Comparison of ENCODE assay signal across 1 cellular context in the genomic region with DNA sequence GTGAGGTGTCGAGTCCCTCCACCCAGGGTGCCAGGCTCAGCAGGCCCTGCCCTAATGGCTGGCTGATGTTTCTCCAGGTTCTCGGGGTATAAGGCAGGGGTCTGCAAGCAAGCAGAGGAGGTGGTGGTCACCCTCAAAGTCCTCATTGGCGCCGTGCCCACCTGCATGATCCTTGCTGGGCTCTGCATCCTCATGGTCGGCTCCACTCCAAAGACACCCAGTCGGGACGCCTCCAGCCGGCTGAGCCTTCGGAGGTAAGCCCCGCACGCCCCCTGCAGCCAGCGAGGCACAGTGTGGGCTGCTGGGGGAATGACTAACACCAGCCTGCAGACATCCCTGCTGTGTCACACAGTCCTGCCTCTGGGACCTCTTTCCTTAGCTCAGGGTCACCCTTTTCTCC.
TF ChIP-seq lines count a peak whose summit lies in the region.

No MANE protein-coding gene starts in this region.

TF ChIP-seq in HEK293, 187 proteins besides CTCF, POLR2A, EP300 and RAD21 (continues in another document):
- TF ChIP-seq, protein P1, sequence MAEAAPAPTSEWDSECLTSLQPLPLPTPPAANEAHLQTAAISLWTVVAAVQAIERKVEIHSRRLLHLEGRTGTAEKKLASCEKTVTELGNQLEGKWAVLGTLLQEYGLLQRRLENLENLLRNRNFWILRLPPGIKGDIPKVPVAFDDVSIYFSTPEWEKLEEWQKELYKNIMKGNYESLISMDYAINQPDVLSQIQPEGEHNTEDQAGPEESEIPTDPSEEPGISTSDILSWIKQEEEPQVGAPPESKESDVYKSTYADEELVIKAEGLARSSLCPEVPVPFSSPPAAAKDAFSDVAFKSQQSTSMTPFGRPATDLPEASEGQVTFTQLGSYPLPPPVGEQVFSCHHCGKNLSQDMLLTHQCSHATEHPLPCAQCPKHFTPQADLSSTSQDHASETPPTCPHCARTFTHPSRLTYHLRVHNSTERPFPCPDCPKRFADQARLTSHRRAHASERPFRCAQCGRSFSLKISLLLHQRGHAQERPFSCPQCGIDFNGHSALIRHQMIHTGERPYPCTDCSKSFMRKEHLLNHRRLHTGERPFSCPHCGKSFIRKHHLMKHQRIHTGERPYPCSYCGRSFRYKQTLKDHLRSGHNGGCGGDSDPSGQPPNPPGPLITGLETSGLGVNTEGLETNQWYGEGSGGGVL (tag by site-specific recombination; IDR thresholded peaks at IDR 0.05): no peak
- TF ChIP-seq ZNF37A (tag by site-specific recombination; IDR thresholded peaks at IDR 0.05): no peak
- TF ChIP-seq GFI1B (tag by site-specific recombination; IDR thresholded peaks at IDR 0.05): no peak
- no peak for TF ChIP-seq ZNF639 (tag by site-specific recombination; IDR thresholded peaks at IDR 0.05)
- TF ChIP-seq ZNF621 (tag by site-specific recombination; IDR thresholded peaks at IDR 0.05): no peak
- TF ChIP-seq ZNF148 (tag by site-specific recombination; IDR thresholded peaks at IDR 0.05; ENCODE audit: borderline replicate concordance): no peak
- no peak for TF ChIP-seq ZFP37 (tag by site-specific recombination; IDR thresholded peaks at IDR 0.05)
- no peak for TF ChIP-seq PBX3 (CRISPR knock-in tag; IDR thresholded peaks at IDR 0.05)
- TF ChIP-seq ZBTB8A (tag by site-specific recombination; IDR thresholded peaks at IDR 0.05): 0 out of 2 replicates have a peak, but pooled peaks have one; percentile 25
- TF ChIP-seq ZNF354C (tag by site-specific recombination; IDR thresholded peaks at IDR 0.05; ENCODE audit: borderline replicate concordance, low read depth): no peak
- TF ChIP-seq GLIS1 (tag by site-specific recombination; IDR thresholded peaks at IDR 0.05): peak; percentile 25; the same call in 1 of the 2 replicates
- TF ChIP-seq ZNF830 (tag by site-specific recombination; IDR thresholded peaks at IDR 0.05; ENCODE audit: low read depth): no peak
- TF ChIP-seq, protein P2, sequence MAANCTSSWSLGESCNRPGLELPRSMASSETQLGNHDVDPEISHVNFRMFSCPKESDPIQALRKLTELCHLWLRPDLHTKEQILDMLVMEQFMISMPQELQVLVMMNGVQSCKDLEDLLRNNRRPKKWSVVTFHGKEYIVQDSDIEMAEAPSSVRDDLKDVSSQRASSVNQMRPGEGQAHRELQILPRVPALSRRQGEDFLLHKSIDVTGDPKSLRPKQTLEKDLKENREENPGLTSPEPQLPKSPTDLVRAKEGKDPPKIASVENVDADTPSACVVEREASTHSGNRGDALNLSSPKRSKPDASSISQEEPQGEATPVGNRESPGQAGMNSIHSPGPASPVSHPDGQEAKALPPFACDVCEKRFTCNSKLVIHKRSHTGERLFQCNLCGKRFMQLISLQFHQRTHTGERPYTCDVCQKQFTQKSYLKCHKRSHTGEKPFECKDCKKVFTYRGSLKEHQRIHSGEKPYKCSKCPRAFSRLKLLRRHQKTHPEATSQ (tag by site-specific recombination; IDR thresholded peaks at IDR 0.05): no peak
- TF ChIP-seq PRDM10 (tag by site-specific recombination; IDR thresholded peaks at IDR 0.05): no peak
- no peak for TF ChIP-seq ZNF768 (tag by site-specific recombination; IDR thresholded peaks at IDR 0.05)
- TF ChIP-seq REST (tag by site-specific recombination; IDR thresholded peaks at IDR 0.05): no peak
- no peak for TF ChIP-seq ZNF311 (tag by site-specific recombination; IDR thresholded peaks at IDR 0.05; ENCODE audit: borderline replicate concordance)
- no peak for TF ChIP-seq GLI4 (tag by site-specific recombination; IDR thresholded peaks at IDR 0.05)
- TF ChIP-seq ZNF707 (tag by site-specific recombination; IDR thresholded peaks at IDR 0.05): no peak
- no peak for TF ChIP-seq YY2 (tag by site-specific recombination; IDR thresholded peaks at IDR 0.05)
- no peak for TF ChIP-seq ZNF777 (tag by site-specific recombination; IDR thresholded peaks at IDR 0.05; ENCODE audit: borderline replicate concordance)
- TF ChIP-seq, protein P3, sequence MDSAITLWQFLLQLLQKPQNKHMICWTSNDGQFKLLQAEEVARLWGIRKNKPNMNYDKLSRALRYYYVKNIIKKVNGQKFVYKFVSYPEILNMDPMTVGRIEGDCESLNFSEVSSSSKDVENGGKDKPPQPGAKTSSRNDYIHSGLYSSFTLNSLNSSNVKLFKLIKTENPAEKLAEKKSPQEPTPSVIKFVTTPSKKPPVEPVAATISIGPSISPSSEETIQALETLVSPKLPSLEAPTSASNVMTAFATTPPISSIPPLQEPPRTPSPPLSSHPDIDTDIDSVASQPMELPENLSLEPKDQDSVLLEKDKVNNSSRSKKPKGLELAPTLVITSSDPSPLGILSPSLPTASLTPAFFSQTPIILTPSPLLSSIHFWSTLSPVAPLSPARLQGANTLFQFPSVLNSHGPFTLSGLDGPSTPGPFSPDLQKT (IDR thresholded peaks at IDR 0.05; ENCODE audit: borderline replicate concordance, low read depth, low read length): no peak
- TF ChIP-seq ZNF600 (tag by site-specific recombination; IDR thresholded peaks at IDR 0.05): no peak
- no peak for TF ChIP-seq ZNF155 (tag by site-specific recombination; IDR thresholded peaks at IDR 0.05)
- TF ChIP-seq, protein P4, sequence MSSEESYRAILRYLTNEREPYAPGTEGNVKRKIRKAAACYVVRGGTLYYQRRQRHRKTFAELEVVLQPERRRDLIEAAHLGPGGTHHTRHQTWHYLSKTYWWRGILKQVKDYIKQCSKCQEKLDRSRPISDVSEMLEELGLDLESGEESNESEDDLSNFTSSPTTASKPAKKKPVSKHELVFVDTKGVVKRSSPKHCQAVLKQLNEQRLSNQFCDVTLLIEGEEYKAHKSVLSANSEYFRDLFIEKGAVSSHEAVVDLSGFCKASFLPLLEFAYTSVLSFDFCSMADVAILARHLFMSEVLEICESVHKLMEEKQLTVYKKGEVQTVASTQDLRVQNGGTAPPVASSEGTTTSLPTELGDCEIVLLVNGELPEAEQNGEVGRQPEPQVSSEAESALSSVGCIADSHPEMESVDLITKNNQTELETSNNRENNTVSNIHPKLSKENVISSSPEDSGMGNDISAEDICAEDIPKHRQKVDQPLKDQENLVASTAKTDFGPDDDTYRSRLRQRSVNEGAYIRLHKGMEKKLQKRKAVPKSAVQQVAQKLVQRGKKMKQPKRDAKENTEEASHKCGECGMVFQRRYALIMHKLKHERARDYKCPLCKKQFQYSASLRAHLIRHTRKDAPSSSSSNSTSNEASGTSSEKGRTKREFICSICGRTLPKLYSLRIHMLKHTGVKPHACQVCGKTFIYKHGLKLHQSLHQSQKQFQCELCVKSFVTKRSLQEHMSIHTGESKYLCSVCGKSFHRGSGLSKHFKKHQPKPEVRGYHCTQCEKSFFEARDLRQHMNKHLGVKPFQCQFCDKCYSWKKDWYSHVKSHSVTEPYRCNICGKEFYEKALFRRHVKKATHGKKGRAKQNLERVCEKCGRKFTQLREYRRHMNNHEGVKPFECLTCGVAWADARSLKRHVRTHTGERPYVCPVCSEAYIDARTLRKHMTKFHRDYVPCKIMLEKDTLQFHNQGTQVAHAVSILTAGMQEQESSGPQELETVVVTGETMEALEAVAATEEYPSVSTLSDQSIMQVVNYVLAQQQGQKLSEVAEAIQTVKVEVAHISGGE (tag by site-specific recombination; conservative IDR thresholded peaks at IDR 0.05; ENCODE audit: low read depth): no peak
- no peak for TF ChIP-seq ZNF423 (tag by site-specific recombination; IDR thresholded peaks at IDR 0.05)
- TF ChIP-seq ZFHX2 (tag by site-specific recombination; conservative IDR thresholded peaks at IDR 0.05): peak; percentile 41; the same call in 1 of the 2 replicates
- no peak for TF ChIP-seq ZNF571 (tag by site-specific recombination; IDR thresholded peaks at IDR 0.05)
- TF ChIP-seq WT1 (tag by site-specific recombination; IDR thresholded peaks at IDR 0.05): no peak
- no peak for TF ChIP-seq ZNF416 (tag by site-specific recombination; IDR thresholded peaks at IDR 0.05)
- no peak for TF ChIP-seq BCL6B (tag by site-specific recombination; IDR thresholded peaks at IDR 0.05)
- no peak for TF ChIP-seq ZNF776 (tag by site-specific recombination; IDR thresholded peaks at IDR 0.05; ENCODE audit: borderline replicate concordance)
